ENCODE assay signal across 8 cellular contexts in genomic region chr11:125902315-125902926, GRCh38. TPM values are rescaled to one million over a fixed set of nuclear protein-coding genes. Genes with fewer than 3 reads are reported as not detected.
DNase-seq lines count a peak whose midpoint lies in the region; ATAC-seq and TF ChIP-seq lines count a peak whose summit lies in the region.

No MANE protein-coding gene starts in this region.

- TF ChIP-seq CTCF in SK-N-SH (IDR thresholded peaks at IDR 0.05) (no peak), fibroblast of mammary gland (conservative IDR thresholded peaks at IDR 0.05; ENCODE audit: control insufficient read depth, insufficient read depth, low read depth, low read length) (no peak), retinal pigment epithelial cell (conservative IDR thresholded peaks at IDR 0.05; ENCODE audit: low read depth, low read length) (no peak)

- ATAC-seq in GM18498 (IDR thresholded peaks at IDR 0.05; ENCODE audit: unreplicated experiment) (no peak), GM19324 (IDR thresholded peaks at IDR 0.05; ENCODE audit: low FRiP score, unreplicated experiment) (no peak)

- H3K4me2 ChIP-seq in GM23248 (ENCODE audit: unreplicated experiment) = peak overlapping the region; percentile 90
- peak overlapping the region; percentile 91 for H3K4me2 ChIP-seq in SK-N-SH

- in situ Hi-C loops in GM23248 (cut with MboI) = no loop called here

- peaks cover 15% of the 10 kb centered on the region; the same call in 1 of the 2 replicates for H3F3A ChIP-seq in GM23248 (ENCODE audit: insufficient read depth)
- H3F3A ChIP-seq in SK-N-SH (replicated peaks; ENCODE audit: insufficient read depth) = no peaks in the 10 kb centered on the region

- H3K9me3 ChIP-seq in GM23248 (ENCODE audit: low read depth) (no peaks in the 10 kb centered on the region), SK-N-SH (no peaks in the 10 kb centered on the region)

- TF ChIP-seq EP300 in SK-N-SH (IDR thresholded peaks at IDR 0.05; ENCODE audit: borderline replicate concordance in 1 of 2, low read depth in 1 of 2, low read length in 1 of 2) = no peak

- H3K4me1 ChIP-seq in GM23248 (ENCODE audit: insufficient read depth) (peaks cover 3% of the 10 kb centered on the region; the same call in 1 of the 2 replicates), SK-N-SH (ENCODE audit: control insufficient read depth in 1 of 2, insufficient read depth in 2 of 2, low read depth in 1 of 2, low read length in 1 of 2) (peaks cover 0 to 8% of the 10 kb centered on the region in 2 experiments; a peak in 2 of 4 replicates)

- peak overlapping the region; percentile 98 for H3K4me3 ChIP-seq in GM23248
- H3K4me3 ChIP-seq in SK-N-SH (ENCODE audit: low read depth in 2 of 2, low read length in 1 of 2) = peak overlapping the region; percentile 95 to 98
- H3K4me3 ChIP-seq in fibroblast of mammary gland (ENCODE audit: control insufficient read depth, low read depth, low read length) = peak overlapping the region; percentile 77
- peak overlapping the region; percentile 70 for H3K4me3 ChIP-seq in retinal pigment epithelial cell (ENCODE audit: low read length)

- H3K27me3 ChIP-seq in GM23248 (replicated peaks; ENCODE audit: insufficient read depth) (peaks cover 26% of the 10 kb centered on the region), SK-N-SH (ENCODE audit: insufficient read depth) (peaks cover 12% of the 10 kb centered on the region; the same call in 1 of the 2 replicates)

- 31 to 44% methylated on average over 12 to 19 of the region's 19 CpGs for WGBS in GM23248 (ENCODE audit: low coverage in 1 of 2, low lambda C conversion rate in 2 of 2, missing lambda C conversion rate in 2 of 2), 2 experiments
- WGBS in SK-N-SH (ENCODE audit: low lambda C conversion rate) = 13% methylated on average over 19 of the region's 19 CpGs

- peaks cover 44% of the 10 kb centered on the region for H3K79me2 ChIP-seq in GM23248 (ENCODE audit: insufficient read depth)
- peaks cover 33% of the 10 kb centered on the region for H3K79me2 ChIP-seq in SK-N-SH (ENCODE audit: insufficient read depth)

- DNase-seq in GM23248 = no peak
- no peak for DNase-seq in SK-N-SH
- peak; percentile 6 for DNase-seq in fibroblast of mammary gland (ENCODE audit: low read depth)
- DNase-seq in retinal pigment epithelial cell (ENCODE audit: low read depth) = no peak
- no peak for DNase-seq in NCI-H146 treated with DMSO at 0.1 percent for 48 hours (lab: John Stamatoyannopoulos, UW; ENCODE audit: unreplicated experiment)
- DNase-seq in NCI-H510A treated with DMSO at 0.1 percent for 48 hours (lab: John Stamatoyannopoulos, UW) = no peak

- POLR2A ChIA-PET in SK-N-SH (lab: Yijun Ruan, JAX) = interaction anchor here (0.7 to 1.4 kb wide), 7 partner anchors 8 to 895 kb away, joined by 3 to 11 read pairs (median 4); partner anchors contain the start of genes HYLS1 and STT3A

- peak overlapping the region; percentile 98 for H2AFZ ChIP-seq in GM23248
- peak overlapping the region; percentile 96 for H2AFZ ChIP-seq in SK-N-SH (ENCODE audit: low read depth)

- H3K9ac ChIP-seq in GM23248 (peak overlapping the region; percentile 80), SK-N-SH (peak overlapping the region; percentile 67)

- H3K27ac ChIP-seq in GM23248 = peak overlapping the region; percentile 40
- peak overlapping the region; percentile 44 to 81; a peak in 3 of 4 replicates for H3K27ac ChIP-seq in SK-N-SH (ENCODE audit: low read depth in 2 of 2, low read length in 1 of 2)

- CTCF ChIA-PET in SK-N-SH (lab: Yijun Ruan, JAX) = interaction anchor here (0.9 to 1.0 kb wide), 3 partner anchors 8 to 292 kb away, joined by 3 to 4 read pairs (median 3); no protein-coding TSS in a partner anchor

- H4K20me1 ChIP-seq in GM23248 (ENCODE audit: insufficient read depth) = no peaks in the 10 kb centered on the region
- no peaks in the 10 kb centered on the region for H4K20me1 ChIP-seq in SK-N-SH (ENCODE audit: insufficient read depth)

- no peaks in the 10 kb centered on the region for H3K9me2 ChIP-seq in GM23248 (ENCODE audit: insufficient read depth)
- H3K9me2 ChIP-seq in SK-N-SH = no peaks in the 10 kb centered on the region

- TF ChIP-seq RAD21 in SK-N-SH (IDR thresholded peaks at IDR 0.05; ENCODE audit: low read length) = no peak

- H3K36me3 ChIP-seq in GM23248 (ENCODE audit: low read depth) (peaks cover 11% of the 10 kb centered on the region), SK-N-SH (replicated peaks in 1 of 2; ENCODE audit: control insufficient read depth in 1 of 2, insufficient read depth in 2 of 2, low read length in 1 of 2) (peaks cover 0 to 31% of the 10 kb centered on the region in 2 experiments)

TF ChIP-seq in SK-N-SH, 30 proteins besides CTCF, POLR2A, EP300 and RAD21:
- TF ChIP-seq RFX5 (IDR thresholded peaks at IDR 0.05; ENCODE audit: low read length) = no peak
- TF ChIP-seq YY1 (IDR thresholded peaks at IDR 0.05; ENCODE audit: low read depth) = peak; percentile 51
- TF ChIP-seq MXI1 (IDR thresholded peaks at IDR 0.05; ENCODE audit: low read depth, low read length) = no peak
TF ChIP-seq in SK-N-SH: peak in this region for 1.

RNA-seq across cellular contexts. Expression of gene PUS3, which starts 0.6 kb away (rescaled TPM):
- total RNA-seq in GM23248 (2014; rRNA removed; shearing (Covaris generic)) = 8.3 and 11.8 TPM in 2 replicates
- polyA plus RNA-seq in GM23248 (2016; fragmentation: Nextera tagmentation; extraction: Ambion mirVana) (8.4 and 10.7 TPM in 2 replicates), SK-N-SH (2012; rRNA removed) (7.0 and 8.3 TPM in 2 replicates)
- 9.7 and 11.4 TPM in 2 replicates for polyA plus RNA-seq in SK-N-SH (2012; cell fraction: cytosol; rRNA removed)
- polyA plus RNA-seq in SK-N-SH (2012; cell fraction: nucleus; rRNA removed) = 3.1 and 5.0 TPM in 2 replicates

RNA-seq across cellular contexts. Expression of gene DDX25, which starts 1.9 kb away (rescaled TPM):
- total RNA-seq in GM23248 (2014; rRNA removed; shearing (Covaris generic)) = not detected in 2 replicates
- polyA plus RNA-seq in GM23248 (2016; fragmentation: Nextera tagmentation; extraction: Ambion mirVana) (not detected in 2 replicates), SK-N-SH (2012; rRNA removed) (0.12 and 0.39 TPM in 2 replicates)
- polyA plus RNA-seq in SK-N-SH (2012; cell fraction: cytosol; rRNA removed) = 0.24 and 0.42 TPM in 2 replicates
- polyA plus RNA-seq in SK-N-SH (2012; cell fraction: nucleus; rRNA removed) = 0.29 TPM in 2 replicates

RNA-seq across cellular contexts. Expression of gene HYLS1, which starts 15.0 kb away (rescaled TPM):
- 4.6 and 6.2 TPM in 2 replicates for total RNA-seq in GM23248 (2014; rRNA removed; shearing (Covaris generic))
- 11.7 and 13.0 TPM in 2 replicates for polyA plus RNA-seq in GM23248 (2016; fragmentation: Nextera tagmentation; extraction: Ambion mirVana)
- polyA plus RNA-seq in SK-N-SH (2012; rRNA removed) = 1.3 and 1.4 TPM in 2 replicates
- 1.9 TPM in 2 replicates for polyA plus RNA-seq in SK-N-SH (2012; cell fraction: cytosol; rRNA removed)
- polyA plus RNA-seq in SK-N-SH (2012; cell fraction: nucleus; rRNA removed) = 1.00 and 1.6 TPM in 2 replicates

RNA-seq across cellular contexts. Expression of gene VSIG10L2, which starts 43.4 kb away (rescaled TPM):
- total RNA-seq in GM23248 (2014; rRNA removed; shearing (Covaris generic)) = not detected in 2 replicates
- polyA plus RNA-seq in GM23248 (2016; fragmentation: Nextera tagmentation; extraction: Ambion mirVana) = not detected in 2 replicates
- polyA plus RNA-seq in SK-N-SH (2012; rRNA removed) = 0.02 and 0.16 TPM in 2 replicates
- 0.01 and 0.05 TPM in 2 replicates for polyA plus RNA-seq in SK-N-SH (2012; cell fraction: cytosol; rRNA removed)
- 0.16 and 0.85 TPM in 2 replicates for polyA plus RNA-seq in SK-N-SH (2012; cell fraction: nucleus; rRNA removed)
